In genomic region chr10:59627366-59628018, GRCh38 we compare ENCODE assay signal across 23 cellular contexts.
A peak's percentile ranks its signal among the peaks of the same experiment; 100 is the strongest.
DNase-seq lines count a peak whose midpoint lies in the region; ATAC-seq, FAIRE-seq and TF ChIP-seq lines count a peak whose summit lies in the region.
"Had no signal": no experiment of that assay in that cellular context is flagged by ENCODE, and none has a peak within 500 bp of the region (broad histone marks: within the 10 kb centered on the region; RNA-seq: fewer than 3 reads in every experiment).

No MANE protein-coding gene starts in this region.

- H4K20me1 ChIP-seq in HepG2 (ENCODE audit: insufficient read depth, low read length) (no peaks in the 10 kb centered on the region), PC-3 (ENCODE audit: low read length) (no peaks in the 10 kb centered on the region), OCI-LY7 (ENCODE audit: insufficient read depth, low read length) (no peaks in the 10 kb centered on the region), smooth muscle cell (ENCODE audit: low read depth) (no peaks in the 10 kb centered on the region)

- H3F3A ChIP-seq in PC-3 (ENCODE audit: low read length, unreplicated experiment) = no peaks in the 10 kb centered on the region
- H3F3A ChIP-seq in smooth muscle cell (ENCODE audit: low read depth) = no peaks in the 10 kb centered on the region

- H3K27me3 ChIP-seq in HepG2 (ENCODE audit: control insufficient read depth in 1 of 2, insufficient read depth in 2 of 2, low read length in 2 of 2) (peaks cover 0 to 3% of the 10 kb centered on the region in 2 experiments; a peak in 1 of 5 replicates), right lobe of liver (no peaks in the 10 kb centered on the region), PC-3 (ENCODE audit: low read length) (no peaks in the 10 kb centered on the region), smooth muscle cell (ENCODE audit: low read depth) (peaks cover 3% of the 10 kb centered on the region)

- no peak overlapping the region for H3K4me2 ChIP-seq in HepG2 (ENCODE audit: low read depth, low read length)
- no peak overlapping the region for H3K4me2 ChIP-seq in PC-3 (ENCODE audit: low read length)
- H3K4me2 ChIP-seq in OCI-LY7 (ENCODE audit: low read length) = no peak overlapping the region
- H3K4me2 ChIP-seq in smooth muscle cell = no peak overlapping the region
- H3K4me2 ChIP-seq: A549 had no signal

- H3K9ac ChIP-seq in HepG2 (ENCODE audit: insufficient read depth, low read depth, low read length) (no peak overlapping the region), PC-3 (ENCODE audit: low read length) (no peak overlapping the region), smooth muscle cell (ENCODE audit: low read depth) (no peak overlapping the region)
- H3K9ac ChIP-seq: GM23248 had no signal

- in situ Hi-C loops in HepG2 (cut with HindIII; ENCODE audit: extremely low pct_ligation_motif_present, low pct_unique_long_range_greater_than_20kb) = loop anchor here (5.0 to 10.0 kb wide), 3 partner anchors 180 to 673 kb away; no protein-coding TSS in a partner anchor

- H3K36me3 ChIP-seq in HepG2 (replicated peaks in 1 of 2; ENCODE audit: control insufficient read depth in 1 of 2, insufficient read depth in 2 of 2, low read length in 2 of 2) (no peaks in the 10 kb centered on the region), right lobe of liver (no peaks in the 10 kb centered on the region), PC-3 (ENCODE audit: low read depth, low read length) (no peaks in the 10 kb centered on the region), OCI-LY7 (ENCODE audit: insufficient read depth, low read length) (no peaks in the 10 kb centered on the region), smooth muscle cell (ENCODE audit: low read depth) (no peaks in the 10 kb centered on the region)

- DNase-seq in HepG2 (ENCODE audit: low spot score) (peak; percentile 9), right lobe of liver (no peak), PC-3 (peak; percentile 36), omental fat pad (ENCODE audit: low spot score) (no peak), OCI-LY7 (ENCODE audit: low spot score) (no peak), smooth muscle cell (lab: John Stamatoyannopoulos, UW; ENCODE audit: unreplicated experiment) (no peak), AG20443 (ENCODE audit: low spot score) (no peak)
- DNase-seq: 8988T; ACHN; C1 segment of cervical spinal cord; Calu3; CD4-positive, alpha-beta memory T cell; COR-L47; DMS79; EL; GDM1; GM23248; H7; HCEC 1CT had no signal

- POLR2A ChIA-PET in HepG2 (lab: Yijun Ruan, JAX) = no interaction called here
- POLR2A ChIA-PET in PC-3 (lab: Charles Lee; ENCODE audit: unreplicated experiment) = no interaction called here
- POLR2A ChIA-PET in OCI-LY7 (lab: Charles Lee) = interaction anchor here (0.7 to 1.5 kb wide), 2 partner anchors 41 to 591 kb away, joined by 3 to 4 read pairs; no protein-coding TSS in a partner anchor

- CTCF ChIA-PET in HepG2 (lab: Yijun Ruan, JAX; ENCODE audit: low intra/inter-chr PET ratio, low total read pairs) (interaction anchor here (0.6 to 3.5 kb wide), 5 partner anchors 49 to 203 kb away, joined by 3 to 35 read pairs (median 9); no protein-coding TSS in a partner anchor), PC-3 (lab: Charles Lee) (interaction anchor here (0.6 to 0.8 kb wide), 2 partner anchors 75 to 82 kb away, joined by 3 read pairs; partner anchors contain the start of gene SLC16A9), OCI-LY7 (lab: Charles Lee; ENCODE audit: unreplicated experiment) (no interaction called here)

- no peak for TF ChIP-seq EP300 in HepG2 (IDR thresholded peaks at IDR 0.05; ENCODE audit: low read depth in 2 of 2, low read length in 2 of 2)
- no peak for TF ChIP-seq EP300 in HepG2 (CRISPR knock-in tag; IDR thresholded peaks at IDR 0.05; ENCODE audit: borderline replicate concordance)

- H3K79me2 ChIP-seq in HepG2 (ENCODE audit: insufficient read depth, low read length) (no peaks in the 10 kb centered on the region), PC-3 (ENCODE audit: low read length) (no peaks in the 10 kb centered on the region), OCI-LY7 (ENCODE audit: insufficient read depth, low read depth, low read length) (no peaks in the 10 kb centered on the region), smooth muscle cell (ENCODE audit: low read depth) (no peaks in the 10 kb centered on the region)

- TF ChIP-seq CTCF in HepG2 (CRISPR knock-in tag; IDR thresholded peaks at IDR 0.05) (no peak), right lobe of liver (IDR thresholded peaks at IDR 0.05) (no peak), PC-3 (conservative IDR thresholded peaks at IDR 0.05; ENCODE audit: low read depth, low read length) (no peak), omental fat pad (IDR thresholded peaks at IDR 0.05) (no peak), OCI-LY7 (conservative IDR thresholded peaks at IDR 0.05; ENCODE audit: low read length) (no peak), smooth muscle cell (IDR thresholded peaks at IDR 0.05; ENCODE audit: borderline replicate concordance, insufficient read depth, poor library complexity, severe bottlenecking) (no peak)

- TF ChIP-seq RAD21 in HepG2 (CRISPR knock-in tag; IDR thresholded peaks at IDR 0.05) = no peak

- FAIRE-seq in HepG2 (lab: Jason Lieb, UNC) = no peak
- FAIRE-seq: A549, GM12878, GM19239, H1 had no signal

- H3K27ac ChIP-seq in HepG2 (ENCODE audit: extremely low read length, insufficient read depth, low read length) (no peak overlapping the region), right lobe of liver (no peak overlapping the region), PC-3 (ENCODE audit: low read length) (no peak overlapping the region), OCI-LY7 (ENCODE audit: low read depth, low read length, poor library complexity, severe bottlenecking) (no peak overlapping the region), smooth muscle cell (ENCODE audit: low read depth) (no peak overlapping the region)
- H3K27ac ChIP-seq: A549, GM23248 had no signal

- WGBS in HepG2 (ENCODE audit: low lambda C conversion rate) = 3% methylated on average over 4 of the region's 4 CpGs
- 78% methylated on average over 3 of the region's 4 CpGs for WGBS in right lobe of liver (ENCODE audit: insufficient coverage, low coverage, low lambda C conversion rate, missing lambda C conversion rate)
- WGBS in smooth muscle cell (ENCODE audit: low lambda C conversion rate) = 80% methylated on average over 4 of the region's 4 CpGs

- H2AFZ ChIP-seq in HepG2 (ENCODE audit: low read length) (no peak overlapping the region), PC-3 (ENCODE audit: low read length) (no peak overlapping the region), OCI-LY7 (ENCODE audit: low read length) (no peak overlapping the region), smooth muscle cell (ENCODE audit: low read depth) (no peak overlapping the region)
- H2AFZ ChIP-seq: GM23248 had no signal

- H3K9me3 ChIP-seq in HepG2 (ENCODE audit: low read length) = no peaks in the 10 kb centered on the region
- no peaks in the 10 kb centered on the region for H3K9me3 ChIP-seq in right lobe of liver
- H3K9me3 ChIP-seq in PC-3 (ENCODE audit: low read length) = no peaks in the 10 kb centered on the region
- no peaks in the 10 kb centered on the region for H3K9me3 ChIP-seq in OCI-LY7 (ENCODE audit: low read length)
- no peaks in the 10 kb centered on the region for H3K9me3 ChIP-seq in smooth muscle cell (replicated peaks; ENCODE audit: low read depth)
- H3K9me3 ChIP-seq: A549 had no signal

- H3K4me1 ChIP-seq in HepG2 (ENCODE audit: insufficient read depth, low read length) (no peaks in the 10 kb centered on the region), right lobe of liver (peaks cover 0 to 4% (median 0%) of the 10 kb centered on the region in 4 donors), PC-3 (ENCODE audit: insufficient read depth, low read length) (peaks cover 34% of the 10 kb centered on the region), OCI-LY7 (ENCODE audit: insufficient read depth, low read length, poor library complexity, severe bottlenecking) (no peaks in the 10 kb centered on the region), smooth muscle cell (ENCODE audit: low read depth) (peaks cover 6% of the 10 kb centered on the region)
- H3K4me1 ChIP-seq: A549 had no signal

- BruUV-seq in HepG2 (replicated peaks; lab: Mats Ljungman, UMichigan) (no TSS peak), PC-3 (replicated peaks; lab: Mats Ljungman, UMichigan) (no TSS peak), OCI-LY7 (replicated peaks; lab: Mats Ljungman, UMichigan) (no TSS peak)

- H3K9me2 ChIP-seq in PC-3 (replicated peaks; ENCODE audit: low read length) (no peaks in the 10 kb centered on the region), OCI-LY7 (ENCODE audit: insufficient read depth, low read length) (no peaks in the 10 kb centered on the region)

- H3K4me3 ChIP-seq in HepG2 (replicated peaks in 1 of 3; ENCODE audit: insufficient read depth in 1 of 3, low read depth in 2 of 3, low read length in 3 of 3) = no peak overlapping the region
- H3K4me3 ChIP-seq in right lobe of liver = no peak overlapping the region
- no peak overlapping the region for H3K4me3 ChIP-seq in PC-3 (ENCODE audit: low read length)
- H3K4me3 ChIP-seq in OCI-LY7 (ENCODE audit: low read depth, low read length, poor library complexity, severe bottlenecking) = no peak overlapping the region
- H3K4me3 ChIP-seq in smooth muscle cell = no peak overlapping the region
- H3K4me3 ChIP-seq: A549, GM12878, GM23248 had no signal

- intact Hi-C loops in HepG2 (cut with micrococcal nuclease; ENCODE audit: unreplicated experiment) (loop anchor here (2.0 to 10.0 kb wide), 3 partner anchors 581 to 805 kb away; no protein-coding TSS in a partner anchor), right lobe of liver (cut with DNase I) (loop anchor here (5.0 to 10.0 kb wide), 3 partner anchors 197 to 407 kb away; no protein-coding TSS in a partner anchor), PC-3 (cut with micrococcal nuclease) (loop anchor here (2.0 kb wide), 3 partner anchors 51 to 75 kb away; no protein-coding TSS in a partner anchor), OCI-LY7 (cut with micrococcal nuclease; ENCODE audit: unreplicated experiment) (loop anchor here (2.0 to 10.0 kb wide), 5 partner anchors 181 to 1020 kb away; no protein-coding TSS in a partner anchor)

- no peak for TF ChIP-seq POLR2A in HepG2 (IDR thresholded peaks at IDR 0.05; ENCODE audit: insufficient read depth in 1 of 2, low read depth in 2 of 2, low read length in 2 of 2)
- TF ChIP-seq POLR2A in right lobe of liver (IDR thresholded peaks at IDR 0.05) = no peak

- ATAC-seq in HepG2 (peak; percentile 64), right lobe of liver (no peak), PC-3 (no peak), omental fat pad (ENCODE audit: low FRiP score) (peak; percentile 34)
- ATAC-seq: A549, GM12878 had no signal

TF ChIP-seq in HepG2, 621 proteins besides CTCF, POLR2A, EP300 and RAD21 (continues in another document):
- no peak for TF ChIP-seq HMG20A (CRISPR knock-in tag; IDR thresholded peaks at IDR 0.05; ENCODE audit: borderline replicate concordance)
- no peak for TF ChIP-seq FOXP1 (IDR thresholded peaks at IDR 0.05)
- TF ChIP-seq FOXP1 (CRISPR knock-in tag; IDR thresholded peaks at IDR 0.05) = peak; percentile 59; the same call in 1 of the 2 replicates
- TF ChIP-seq RARA (CRISPR knock-in tag; IDR thresholded peaks at IDR 0.05) = peak; percentile 49; the same call in 1 of the 2 replicates
- peak; percentile 71 to 94 for TF ChIP-seq NR2F1 (CRISPR knock-in tag; IDR thresholded peaks at IDR 0.05)
- TF ChIP-seq FOSL2 (CRISPR knock-in tag; IDR thresholded peaks at IDR 0.05) = peak; percentile 68
- peak; percentile 44; the same call in 1 of the 2 replicates for TF ChIP-seq TCF7 (IDR thresholded peaks at IDR 0.05; ENCODE audit: low read depth)

Comparison
In these comparisons a context has a peak if more than half of its experiments do, and no peak if none do; other contexts are left out.
1. ATAC-seq: peak in HepG2 (single experiment) and omental fat pad (single experiment); none in right lobe of liver (0 of 4) and PC-3 (single experiment).
2. DNase-seq: peak in HepG2 (single experiment) and PC-3 (single experiment); none in right lobe of liver (0 of 3), omental fat pad (single experiment), OCI-LY7 (single experiment), smooth muscle cell (single experiment) and AG20443 (single experiment).